ENCODE assay signal across 23 cellular contexts in the genomic region with DNA sequence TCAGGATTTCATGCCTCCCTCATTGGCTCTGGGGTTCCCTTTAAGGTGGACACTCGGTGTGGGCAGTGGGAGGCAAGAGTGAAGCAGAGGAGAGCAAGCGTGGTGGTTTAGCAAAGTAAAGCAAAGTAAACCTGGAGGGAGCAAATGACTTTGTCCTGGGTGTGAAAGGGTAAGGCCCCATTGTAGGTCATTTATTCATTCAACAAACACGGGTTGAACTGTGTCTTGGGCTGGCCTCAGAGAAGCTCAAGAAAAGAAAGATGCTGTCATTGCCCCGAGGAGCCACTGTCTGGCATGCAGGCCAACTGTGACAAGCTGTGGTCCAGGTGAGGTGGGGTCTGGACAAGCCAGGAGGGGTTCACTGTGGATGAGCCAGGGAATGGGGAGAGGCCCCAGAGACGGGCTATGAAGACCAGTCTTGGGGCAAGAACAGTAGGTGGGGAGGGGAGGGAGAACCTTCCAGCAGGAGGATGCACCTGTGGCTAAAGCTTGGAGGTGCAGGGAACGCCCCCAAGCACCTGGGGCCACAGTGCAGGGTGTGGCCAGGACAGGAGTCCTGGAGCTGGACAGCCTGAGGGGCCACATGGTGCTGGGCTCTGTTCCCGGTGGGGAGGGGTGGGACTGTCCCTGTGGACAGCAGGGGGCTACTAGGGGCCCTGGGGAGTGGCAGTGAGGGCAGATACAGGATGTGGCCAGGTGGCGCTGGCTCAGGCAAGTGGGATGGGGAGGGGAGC.
"Had no signal": no experiment of that assay in that cellular context is flagged by ENCODE, and none has a peak within 500 bp of the region (broad histone marks: within the 10 kb centered on the region; RNA-seq: fewer than 3 reads in every experiment).

No MANE protein-coding gene starts in this region.

- H3K27ac ChIP-seq: coronary artery, epithelial cell of prostate, heart right ventricle, ovary, psoas muscle, right atrium auricular region, thyroid gland had no signal

- H3K9me3 ChIP-seq: heart right ventricle, ovary, psoas muscle, right atrium auricular region, thyroid gland had no signal

- ATAC-seq: activated CD4-positive, CD25-positive, alpha-beta regulatory T cell treated with anti-CD3 and anti-CD28 coated beads, Interleukin-2, amount 50 U/mL, for 24 hours; heart right ventricle; left cardiac atrium; psoas muscle; stimulated activated naive CD8-positive, alpha-beta T cell treated with anti-CD3 and anti-CD28 coated beads, Interleukin-15, Interleukin-2, amounts not matched to agents 100 U/mL and 50 U/mL, for 24 hours; T-helper 17 cell had no signal

- FAIRE-seq: bronchial epithelial cell had no signal

- H3K27me3 ChIP-seq: ovary, thyroid gland had no signal

- H3K4me3 Mint-ChIP-seq: activated CD4-positive, alpha-beta memory T cell treated with anti-CD3 and anti-CD28 coated beads, Interleukin-2, amount 10 ng/mL, durations not matched to agents 7 days and 5 days; activated CD4-positive, alpha-beta T cell treated with anti-CD3 and anti-CD28 coated beads, Interleukin-2, amount 10 ng/mL, durations not matched to agents 24 days and 14 days; activated naive CD8-positive, alpha-beta T cell; activated T-helper 1 cell treated with anti-CD3 and anti-CD28 coated beads, Interleukin-12 subunit alpha, Interleukin-12 subunit beta, Interleukin-2, Interleukin-4 antibody, amounts not matched to agents 30 ng/mL and 10 ng/mL and 1 ng/mL, durations not matched to agents 14 hours and 24 hours and 36 hours; memory B cell; naive B cell; T-helper 17 cell had no signal

- H3K36me3 Mint-ChIP-seq: activated naive CD8-positive, alpha-beta T cell; memory B cell; naive B cell had no signal

- DNase-seq: activated CD4-positive, alpha-beta memory T cell treated with anti-CD3 and anti-CD28 coated beads, Interleukin-2, amount 10 ng/mL, durations not matched to agents 7 days and 5 days; activated CD4-positive, alpha-beta T cell treated with anti-CD3 and anti-CD28 coated beads, Interleukin-2, amount 10 ng/mL, durations not matched to agents 24 days and 14 days; activated gamma-delta T cell treated with Interleukin-2 at 50 U/mL for 16 hours; amniotic stem cell; heart right ventricle; islet precursor cell; left cardiac atrium; naive B cell; psoas muscle; stimulated activated CD4-positive, alpha-beta T cell treated with anti-CD3 and anti-CD28 coated beads, Interleukin-4, amount 100 ng/mL, for 24 hours; stimulated activated naive CD8-positive, alpha-beta T cell treated with anti-CD3 and anti-CD28 coated beads, Interleukin-15, Interleukin-2, amounts not matched to agents 100 U/mL and 50 U/mL, for 24 hours; SW 1271; T-helper 17 cell; thyroid gland had no signal

- H3K4me1 ChIP-seq: psoas muscle, right atrium auricular region, thyroid gland had no signal

- H3K4me3 ChIP-seq: coronary artery, heart right ventricle, ovary, psoas muscle, right atrium auricular region, thyroid gland had no signal

- H3K27ac Mint-ChIP-seq: activated CD4-positive, alpha-beta memory T cell treated with anti-CD3 and anti-CD28 coated beads, Interleukin-2, amount 10 ng/mL, durations not matched to agents 7 days and 5 days; activated CD4-positive, alpha-beta T cell treated with anti-CD3 and anti-CD28 coated beads, Interleukin-2, amount 10 ng/mL, durations not matched to agents 24 days and 14 days; activated naive CD8-positive, alpha-beta T cell; activated T-helper 1 cell treated with anti-CD3 and anti-CD28 coated beads, Interleukin-12 subunit alpha, Interleukin-12 subunit beta, Interleukin-2, Interleukin-4 antibody, amounts not matched to agents 30 ng/mL and 10 ng/mL and 1 ng/mL, durations not matched to agents 14 hours and 24 hours and 36 hours; memory B cell; naive B cell; T-helper 17 cell had no signal

- H3K36me3 ChIP-seq: heart right ventricle, ovary, right atrium auricular region, thyroid gland had no signal

- H3K9me3 Mint-ChIP-seq: activated CD4-positive, alpha-beta memory T cell treated with anti-CD3 and anti-CD28 coated beads, Interleukin-2, amount 10 ng/mL, durations not matched to agents 7 days and 5 days; activated CD4-positive, alpha-beta T cell treated with anti-CD3 and anti-CD28 coated beads, Interleukin-2, amount 10 ng/mL, durations not matched to agents 24 days and 14 days; activated T-helper 1 cell treated with anti-CD3 and anti-CD28 coated beads, Interleukin-12 subunit alpha, Interleukin-12 subunit beta, Interleukin-2, Interleukin-4 antibody, amounts not matched to agents 30 ng/mL and 10 ng/mL and 1 ng/mL, durations not matched to agents 14 hours and 24 hours and 36 hours; memory B cell had no signal
